ENCODE assay signal across 8 cellular contexts in the genomic region with DNA sequence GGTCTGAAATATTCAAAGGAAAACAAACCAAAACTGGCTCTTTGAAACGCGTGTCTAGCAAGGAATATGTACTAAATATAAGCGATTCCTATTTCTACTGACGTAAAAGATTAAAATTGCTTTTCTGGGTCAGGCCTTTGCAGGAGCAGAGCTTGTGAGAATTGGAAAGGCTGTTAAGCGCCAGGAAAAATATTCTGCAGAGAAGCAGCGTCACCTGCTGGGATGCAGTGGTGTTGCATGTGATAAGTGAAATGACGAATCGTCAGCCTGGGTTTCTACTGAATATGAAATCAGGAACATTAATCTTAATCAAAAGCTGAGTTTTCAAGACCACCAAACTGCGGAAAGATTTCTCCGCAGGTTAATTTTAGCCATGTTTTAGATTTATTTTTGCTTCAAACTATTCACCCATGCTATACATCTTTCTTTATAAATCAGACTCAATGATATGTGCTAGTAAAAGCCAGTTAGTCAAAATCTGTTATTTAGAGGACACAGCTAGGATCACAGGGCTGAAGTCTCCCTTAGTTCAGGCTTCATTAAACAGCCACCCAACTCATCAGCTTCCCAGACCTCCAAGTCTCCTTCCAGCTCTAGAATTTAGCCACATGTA.
DNase-seq lines count a peak whose midpoint lies in the region; ATAC-seq and TF ChIP-seq lines count a peak whose summit lies in the region.

No MANE protein-coding gene starts in this region.

- H3K4me3 ChIP-seq in AG04449 (ENCODE audit: low read depth, low read length) = no peak overlapping the region

- ATAC-seq in GM18520 (IDR thresholded peaks at IDR 0.05; ENCODE audit: unreplicated experiment) (peak; percentile 77), left ventricle myocardium superior (peak; percentile 74)

- POLR2A ChIA-PET in AG04449 (lab: Yijun Ruan, JAX) = interaction anchor here (0.9 to 1.1 kb wide), 3 partner anchors 59 to 711 kb away, joined by 3 to 5 read pairs (median 3); no protein-coding TSS in a partner anchor

- CTCF ChIA-PET in AG04449 (lab: Yijun Ruan, JAX) = interaction anchor here (0.6 to 6.9 kb wide), 74 partner anchors 8 to 959 kb away, joined by 3 to 98 read pairs (median 4); no protein-coding TSS in a partner anchor

- TF ChIP-seq EP300 in Ishikawa (IDR thresholded peaks at IDR 0.05; ENCODE audit: borderline replicate concordance) = no peak

- peak; percentile 57 for DNase-seq in AG04449 (ENCODE audit: low read depth, low spot score)
- DNase-seq in SHP77 treated with DMSO at 0.1 percent for 48 hours (lab: John Stamatoyannopoulos, UW) = peak; percentile 56
- DNase-seq in amniotic stem cell (lab: John Stamatoyannopoulos, UW) = peak; percentile 26
- peak; percentile 73 for DNase-seq in left ventricle myocardium superior
- peak; percentile 65 for DNase-seq in renal cortical epithelial cell (ENCODE audit: low read depth)
- no peak for DNase-seq in GM19238 (ENCODE audit: insufficient read length, low spot score)

- peak; percentile 81 for TF ChIP-seq CTCF in AG04449 (IDR thresholded peaks at IDR 0.05; ENCODE audit: insufficient read depth, low read length, missing control alignments)

- peak; percentile 47; the same call in 1 of the 2 replicates for TF ChIP-seq RAD21 in Ishikawa (IDR thresholded peaks at IDR 0.05; ENCODE audit: low read depth)

- intact Hi-C loops in left ventricle myocardium superior (cut with micrococcal nuclease) = loop anchor here (5.0 kb wide), 2 partner anchors 55 to 725 kb away; no protein-coding TSS in a partner anchor

TF ChIP-seq in Ishikawa, 13 proteins besides CTCF, POLR2A, EP300 and RAD21:
- TF ChIP-seq YY1 (IDR thresholded peaks at IDR 0.05; ENCODE audit: low read depth) = no peak
- TF ChIP-seq, protein P1, sequence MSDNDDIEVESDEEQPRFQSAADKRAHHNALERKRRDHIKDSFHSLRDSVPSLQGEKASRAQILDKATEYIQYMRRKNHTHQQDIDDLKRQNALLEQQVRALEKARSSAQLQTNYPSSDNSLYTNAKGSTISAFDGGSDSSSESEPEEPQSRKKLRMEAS (IDR thresholded peaks at IDR 0.05) = no peak
- no peak for TF ChIP-seq TAF1 (IDR thresholded peaks at IDR 0.05; ENCODE audit: low read depth)
- no peak for TF ChIP-seq REST (IDR thresholded peaks at IDR 0.05; ENCODE audit: low read depth)
- no peak for TF ChIP-seq FOXM1 (IDR thresholded peaks at IDR 0.05; ENCODE audit: borderline replicate concordance, low read depth)
- no peak for TF ChIP-seq CEBPB (IDR thresholded peaks at IDR 0.05)
- no peak for TF ChIP-seq TEAD4 (IDR thresholded peaks at IDR 0.05)
- TF ChIP-seq NFIC (IDR thresholded peaks at IDR 0.05) = no peak
- TF ChIP-seq ZBTB7A (IDR thresholded peaks at IDR 0.05; ENCODE audit: low read depth) = no peak
- TF ChIP-seq CREB1 (IDR thresholded peaks at IDR 0.05; ENCODE audit: low read depth) = no peak
- no peak for TF ChIP-seq TCF12 (IDR thresholded peaks at IDR 0.05; ENCODE audit: low read depth)
- no peak for TF ChIP-seq EGR1 (IDR thresholded peaks at IDR 0.05)
- TF ChIP-seq, protein P2, sequence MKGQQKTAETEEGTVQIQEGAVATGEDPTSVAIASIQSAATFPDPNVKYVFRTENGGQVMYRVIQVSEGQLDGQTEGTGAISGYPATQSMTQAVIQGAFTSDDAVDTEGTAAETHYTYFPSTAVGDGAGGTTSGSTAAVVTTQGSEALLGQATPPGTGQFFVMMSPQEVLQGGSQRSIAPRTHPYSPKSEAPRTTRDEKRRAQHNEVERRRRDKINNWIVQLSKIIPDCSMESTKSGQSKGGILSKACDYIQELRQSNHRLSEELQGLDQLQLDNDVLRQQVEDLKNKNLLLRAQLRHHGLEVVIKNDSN (IDR thresholded peaks at IDR 0.05) = no peak
